Comparison of ENCODE assay signal across 8 cellular contexts in genomic region chr1:151993734-151994496, GRCh38. TPM values are rescaled to one million over a fixed set of nuclear protein-coding genes. Genes with fewer than 3 reads are reported as not detected.
A peak's percentile ranks its signal among the peaks of the same experiment; 100 is the strongest.
DNase-seq lines count a peak whose midpoint lies in the region; ATAC-seq and TF ChIP-seq lines count a peak whose summit lies in the region.

S100A10 (minus strand) TSS chr1:151993859; CDS start chr1:151986230, 7,629 bp downstream.

- H3K9me3 ChIP-seq in CD4-positive, CD25-positive, alpha-beta regulatory T cell (ENCODE audit: control insufficient read depth in 2 of 2, low read length in 2 of 2): no peaks in the 10 kb centered on the region
- H3K9me3 ChIP-seq in right atrium auricular region: no peaks in the 10 kb centered on the region

- peaks cover 10% of the 10 kb centered on the region for H3K27me3 Mint-ChIP-seq in CD4-positive, CD25-positive, alpha-beta regulatory T cell
- peaks cover 5% of the 10 kb centered on the region for H3K27me3 Mint-ChIP-seq in T-helper 2 cell treated with Interferon-gamma antibody and Interleukin-4, amounts not matched to agents 5 μg/mL and 100 μg/mL, for 36 hours (ENCODE audit: low read depth)

- peak within 1 kb of the TSS; percentile 95 to 99 (median 96) for H3K27ac Mint-ChIP-seq in CD4-positive, CD25-positive, alpha-beta regulatory T cell
- peak within 1 kb of the TSS; percentile 98 for H3K27ac Mint-ChIP-seq in T-helper 2 cell treated with Interferon-gamma antibody and Interleukin-4, amounts not matched to agents 5 μg/mL and 100 μg/mL, for 36 hours

- H3K4me3 ChIP-seq in CD4-positive, CD25-positive, alpha-beta regulatory T cell (ENCODE audit: low read depth, low read length): peak within 1 kb of the TSS; percentile 91
- peak within 1 kb of the TSS; percentile 88 to 94 for H3K4me3 ChIP-seq in right atrium auricular region

- H3K4me3 Mint-ChIP-seq in CD4-positive, CD25-positive, alpha-beta regulatory T cell: peak within 1 kb of the TSS; percentile 99 to 100 (median 99)
- peak within 1 kb of the TSS; percentile 99 for H3K4me3 Mint-ChIP-seq in T-helper 2 cell treated with Interferon-gamma antibody and Interleukin-4, amounts not matched to agents 5 μg/mL and 100 μg/mL, for 36 hours

- peaks cover 2% of the 10 kb centered on the region for H3K36me3 ChIP-seq in CD4-positive, CD25-positive, alpha-beta regulatory T cell (ENCODE audit: control insufficient read depth, insufficient read depth, low read length)
- no peaks in the 10 kb centered on the region for H3K36me3 ChIP-seq in right atrium auricular region

- ATAC-seq in CD4-positive, CD25-positive, alpha-beta regulatory T cell (ENCODE audit: low read depth in 2 of 2): peak; percentile 85 to 88
- ATAC-seq in sciatic nerve (peak; percentile 84), HG03439 (IDR thresholded peaks at IDR 0.05; ENCODE audit: unreplicated experiment) (no peak)

- peak; percentile 72 to 93 (median 83) for DNase-seq in CD4-positive, CD25-positive, alpha-beta regulatory T cell
- DNase-seq in HT-29 (ENCODE audit: low spot score) (peak; percentile 92), right atrium auricular region (ENCODE audit: low spot score) (peak; percentile 88), sciatic nerve (ENCODE audit: low spot score) (peak; percentile 89), cerebellar nuclear complex (lab: John Stamatoyannopoulos, UW) (no peak)
- DNase-seq in T-helper 2 cell treated with Interferon-gamma antibody and Interleukin-4, amounts not matched to agents 5 μg/mL and 100 μg/mL, for 36 hours (ENCODE audit: low spot score): peak; percentile 72

- TF ChIP-seq CTCF in right atrium auricular region (IDR thresholded peaks at IDR 0.05): peak in 1 of 2 donors; percentile 12

- H3K9me3 Mint-ChIP-seq in CD4-positive, CD25-positive, alpha-beta regulatory T cell: peaks cover 0 to 1% (median 0%) of the 10 kb centered on the region in 7 donors
- no peaks in the 10 kb centered on the region for H3K9me3 Mint-ChIP-seq in T-helper 2 cell treated with Interferon-gamma antibody and Interleukin-4, amounts not matched to agents 5 μg/mL and 100 μg/mL, for 36 hours

- peaks cover 53% of the 10 kb centered on the region for H3K4me1 ChIP-seq in CD4-positive, CD25-positive, alpha-beta regulatory T cell (ENCODE audit: control insufficient read depth, insufficient read depth, low read length, poor library complexity, severe bottlenecking)
- H3K4me1 ChIP-seq in right atrium auricular region: peaks cover 1 to 52% of the 10 kb centered on the region in 2 donors

- peaks cover 8% of the 10 kb centered on the region for H3K36me3 Mint-ChIP-seq in CD4-positive, CD25-positive, alpha-beta regulatory T cell
- peaks cover 39% of the 10 kb centered on the region for H3K36me3 Mint-ChIP-seq in T-helper 2 cell treated with Interferon-gamma antibody and Interleukin-4, amounts not matched to agents 5 μg/mL and 100 μg/mL, for 36 hours (ENCODE audit: low read depth)

- H3K27me3 ChIP-seq in CD4-positive, CD25-positive, alpha-beta regulatory T cell (ENCODE audit: control insufficient read depth, insufficient read depth, low read length): peaks cover 2% of the 10 kb centered on the region
- H3K27me3 ChIP-seq in right atrium auricular region: no peaks in the 10 kb centered on the region

- peak within 1 kb of the TSS; percentile 94 for H3K27ac ChIP-seq in CD4-positive, CD25-positive, alpha-beta regulatory T cell (ENCODE audit: insufficient read depth, low read length, poor library complexity, severe bottlenecking)
- H3K27ac ChIP-seq in angular gyrus (ENCODE audit: low read depth, low read length) (peak within 1 kb of the TSS; percentile 32), right atrium auricular region (peak within 1 kb of the TSS; percentile 94 to 96)

- intact Hi-C loops in sciatic nerve (cut with DNase I): no loop called here

- H3K4me1 Mint-ChIP-seq in CD4-positive, CD25-positive, alpha-beta regulatory T cell: peaks cover 15 to 59% (median 45%) of the 10 kb centered on the region in 4 donors
- H3K4me1 Mint-ChIP-seq in T-helper 2 cell treated with Interferon-gamma antibody and Interleukin-4, amounts not matched to agents 5 μg/mL and 100 μg/mL, for 36 hours (ENCODE audit: low read depth): peaks cover 45% of the 10 kb centered on the region

RNA-seq across cellular contexts. Expression of gene S100A10, which starts in this region (rescaled TPM):
- 405 TPM for total RNA-seq in CD4-positive, CD25-positive, alpha-beta regulatory T cell
- polyA plus RNA-seq in CD4-positive, CD25-positive, alpha-beta regulatory T cell: 1,000 to 10,000 TPM; 1,242 to 1,844 (median 1,500) TPM
- total RNA-seq in HT-29 (2014; rRNA removed; shearing (Covaris generic)): 279 and 305 TPM in 2 replicates
- total RNA-seq in right atrium auricular region (100 to 1,000 TPM in 1 of 2 donors, 10 to 100 TPM in 1; 75.2 to 116 TPM), sciatic nerve (550 TPM)

Comparison
In these comparisons a context has a peak if more than half of its experiments do, and no peak if none do; other contexts are left out.
1. DNase-seq: peak in CD4-positive, CD25-positive, alpha-beta regulatory T cell (3 of 3), HT-29 (single experiment), T-helper 2 cell treated with Interferon-gamma antibody and Interleukin-4, amounts not matched to agents 5 μg/mL and 100 μg/mL, for 36 hours (single experiment), right atrium auricular region (single experiment) and sciatic nerve (single experiment); none in cerebellar nuclear complex (0 of 2).
2. H3K27ac ChIP-seq: peak in every context shown above with its lines; median percentile 95 in right atrium auricular region; 94 in CD4-positive, CD25-positive, alpha-beta regulatory T cell; 32 in angular gyrus.